Comparison of ENCODE assay signal across 1 cellular context in the genomic region with DNA sequence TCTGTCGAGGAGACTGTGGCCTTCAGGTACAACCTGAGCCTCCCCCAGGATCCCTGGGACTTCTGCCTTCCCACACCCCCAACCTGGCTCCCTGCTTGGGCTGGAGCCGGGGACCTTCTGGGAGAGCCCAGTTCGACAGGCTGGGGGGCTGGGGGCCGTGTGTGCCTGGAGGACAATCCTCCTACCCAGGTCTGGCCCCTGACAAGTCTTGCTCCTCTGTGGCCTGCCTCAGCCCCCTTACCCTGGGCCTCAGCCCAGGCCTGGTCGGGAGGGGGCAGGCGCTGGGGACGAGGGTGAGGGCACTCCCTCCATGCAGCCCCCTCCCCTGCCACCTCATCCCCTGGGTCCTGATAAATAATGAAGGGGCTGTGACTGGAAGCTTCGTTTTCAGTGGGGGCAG.
A peak's percentile ranks its signal among the peaks of the same experiment; 100 is the strongest.
TF ChIP-seq lines count a peak whose summit lies in the region.

No MANE protein-coding gene starts in this region.

TF ChIP-seq in H1, 55 proteins besides CTCF, POLR2A, EP300 and RAD21:
- TF ChIP-seq ASH2L (IDR thresholded peaks at IDR 0.05; ENCODE audit: low read length), result no peak
- TF ChIP-seq EZH2 (IDR thresholded peaks at IDR 0.05; ENCODE audit: low read depth, low read length, severe bottlenecking), result peak; percentile 16
- no peak for TF ChIP-seq SIN3A (conservative IDR thresholded peaks at IDR 0.05 in 1 of 2, IDR thresholded peaks at IDR 0.05 in 1 of 2; ENCODE audit: low read depth in 1 of 2, low read length in 2 of 2)
- TF ChIP-seq, protein P1, sequence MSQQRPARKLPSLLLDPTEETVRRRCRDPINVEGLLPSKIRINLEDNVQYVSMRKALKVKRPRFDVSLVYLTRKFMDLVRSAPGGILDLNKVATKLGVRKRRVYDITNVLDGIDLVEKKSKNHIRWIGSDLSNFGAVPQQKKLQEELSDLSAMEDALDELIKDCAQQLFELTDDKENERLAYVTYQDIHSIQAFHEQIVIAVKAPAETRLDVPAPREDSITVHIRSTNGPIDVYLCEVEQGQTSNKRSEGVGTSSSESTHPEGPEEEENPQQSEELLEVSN (IDR thresholded peaks at IDR 0.05), result no peak
- TF ChIP-seq BRCA1 (IDR thresholded peaks at IDR 0.05; ENCODE audit: low read depth, low read length), result no peak
- TF ChIP-seq MAFK (IDR thresholded peaks at IDR 0.05; ENCODE audit: low read depth, low read length), result no peak
- no peak for TF ChIP-seq CTBP2 (IDR thresholded peaks at IDR 0.05; ENCODE audit: borderline replicate concordance, insufficient read depth, insufficient read length, low read length)
- no peak for TF ChIP-seq JUND (IDR thresholded peaks at IDR 0.05; ENCODE audit: low read length)
- TF ChIP-seq, protein P2, sequence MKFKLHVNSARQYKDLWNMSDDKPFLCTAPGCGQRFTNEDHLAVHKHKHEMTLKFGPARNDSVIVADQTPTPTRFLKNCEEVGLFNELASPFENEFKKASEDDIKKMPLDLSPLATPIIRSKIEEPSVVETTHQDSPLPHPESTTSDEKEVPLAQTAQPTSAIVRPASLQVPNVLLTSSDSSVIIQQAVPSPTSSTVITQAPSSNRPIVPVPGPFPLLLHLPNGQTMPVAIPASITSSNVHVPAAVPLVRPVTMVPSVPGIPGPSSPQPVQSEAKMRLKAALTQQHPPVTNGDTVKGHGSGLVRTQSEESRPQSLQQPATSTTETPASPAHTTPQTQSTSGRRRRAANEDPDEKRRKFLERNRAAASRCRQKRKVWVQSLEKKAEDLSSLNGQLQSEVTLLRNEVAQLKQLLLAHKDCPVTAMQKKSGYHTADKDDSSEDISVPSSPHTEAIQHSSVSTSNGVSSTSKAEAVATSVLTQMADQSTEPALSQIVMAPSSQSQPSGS (IDR thresholded peaks at IDR 0.05; ENCODE audit: low read length), result no peak
